Comparison of ENCODE assay signal across 28 cellular contexts in the genomic region with DNA sequence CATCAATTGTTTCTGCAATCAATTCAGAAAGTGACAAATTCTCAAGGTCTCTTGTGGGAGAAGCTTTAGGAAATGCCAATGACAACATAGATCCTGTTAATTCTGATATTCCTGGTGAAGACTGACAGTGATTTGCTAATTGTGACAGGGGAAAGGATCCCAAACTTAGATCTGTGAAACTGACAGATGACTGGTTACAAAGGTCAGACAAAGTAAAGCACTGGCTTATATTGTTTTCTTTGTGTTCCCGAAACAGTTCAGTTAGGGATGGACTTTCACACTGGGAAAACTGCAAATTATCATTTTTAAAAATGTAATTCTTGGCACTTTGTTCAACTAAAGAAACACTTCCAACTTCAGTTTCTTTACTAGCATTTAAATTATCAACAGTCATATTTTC. TPM values are rescaled to one million over a fixed set of nuclear protein-coding genes. Genes with fewer than 3 reads are reported as not detected.
DNase-seq lines count a peak whose midpoint lies in the region; ATAC-seq, FAIRE-seq and TF ChIP-seq lines count a peak whose summit lies in the region.
"Had no signal": no experiment of that assay in that cellular context is flagged by ENCODE, and none has a peak within 500 bp of the region (broad histone marks: within the 10 kb centered on the region; RNA-seq: fewer than 3 reads in every experiment).

No MANE protein-coding gene starts in this region.

- H3K4me2 ChIP-seq in endothelial cell of umbilical vein (ENCODE audit: insufficient read depth, low read length), result no peak overlapping the region
- H3K4me2 ChIP-seq: A549, BLaER1 had no signal

- no peak overlapping the region for H2AFZ ChIP-seq in endothelial cell of umbilical vein (ENCODE audit: low read depth, low read length)

- no peaks in the 10 kb centered on the region for H3K36me3 ChIP-seq in endothelial cell of umbilical vein (ENCODE audit: control insufficient read depth in 2 of 2, extremely low read depth in 1 of 2, insufficient read depth in 2 of 2, low read length in 2 of 2)
- H3K36me3 ChIP-seq in liver (ENCODE audit: control insufficient read depth in 4 of 4, insufficient read depth in 3 of 4, low read depth in 1 of 4, low read length in 3 of 4), result no peaks in the 10 kb centered on the region
- peaks cover 0 to 3% (median 0%) of the 10 kb centered on the region in 5 donors for H3K36me3 ChIP-seq in subcutaneous abdominal adipose tissue (ENCODE audit: control insufficient read depth in 5 of 5, insufficient read depth in 5 of 5, low read length in 5 of 5)
- H3K36me3 ChIP-seq in A673 (ENCODE audit: insufficient read depth, low read length, poor library complexity, severe bottlenecking), result no peaks in the 10 kb centered on the region
- H3K36me3 ChIP-seq: BE2C, BLaER1 had no signal

- no peak for TF ChIP-seq RAD21 in liver (IDR thresholded peaks at IDR 0.05)

- no peak for DNase-seq in GM12891 (ENCODE audit: insufficient read length, low spot score)
- DNase-seq in endothelial cell of umbilical vein (ENCODE audit: low read depth, low spot score), result no peak
- no peak for DNase-seq in stimulated activated naive CD8-positive, alpha-beta T cell treated with anti-CD3 and anti-CD28 coated beads, Interleukin-15, Interleukin-2, amounts not matched to agents 100 U/mL and 50 U/mL, for 24 hours
- no peak for DNase-seq in A673 (ENCODE audit: low spot score)
- DNase-seq in HEK293T (ENCODE audit: extremely low spot score), result no peak
- DNase-seq: ACHN; BE2C; C1 segment of cervical spinal cord; CD4-positive, alpha-beta memory T cell; CD4-positive, CD25-positive, alpha-beta regulatory T cell; CD8-positive, alpha-beta memory T cell; COR-L47; DMS 273 treated with DMSO at 0.1 percent for 48 hours; DMS153; DMS53; DMS79; DND-41; EL; GDM1 had no signal

- POLR2A ChIA-PET in endothelial cell of umbilical vein (lab: Charles Lee), result no interaction called here
- POLR2A ChIA-PET in A673 (lab: Charles Lee; ENCODE audit: low non-redundant PET), result no interaction called here
- POLR2A ChIA-PET in HEK293T (lab: Yijun Ruan, JAX), result no interaction called here

- 26% methylated on average over 1 of the region's 1 CpG for WGBS in liver

- H3K4me1 ChIP-seq in endothelial cell of umbilical vein (ENCODE audit: control insufficient read depth, extremely low read depth, insufficient read depth, low read length) (no peaks in the 10 kb centered on the region), liver (ENCODE audit: control insufficient read depth in 4 of 4, insufficient read depth in 4 of 4, low read length in 3 of 4) (peaks cover 4 to 40% (median 30%) of the 10 kb centered on the region in 4 donors), subcutaneous abdominal adipose tissue (ENCODE audit: control insufficient read depth in 5 of 5, insufficient read depth in 5 of 5, low read length in 5 of 5) (peaks cover 0 to 39% (median 16%) of the 10 kb centered on the region in 5 donors), A673 (ENCODE audit: insufficient read depth, low read length, poor library complexity, severe bottlenecking) (no peaks in the 10 kb centered on the region)
- H3K4me1 ChIP-seq: A549, BE2C had no signal

- TF ChIP-seq POLR2A in GM12891 (IDR thresholded peaks at IDR 0.05; ENCODE audit: low read depth, low read length), result no peak
- TF ChIP-seq POLR2A in endothelial cell of umbilical vein (IDR thresholded peaks at IDR 0.05; ENCODE audit: low read depth, low read length), result no peak

- no TSS peak for BruUV-seq in endothelial cell of umbilical vein (replicated peaks; lab: Mats Ljungman, UMichigan)
- no TSS peak for BruUV-seq in A673 (replicated peaks; lab: Mats Ljungman, UMichigan)

- peak; percentile 65 for FAIRE-seq in GM12891 (lab: Jason Lieb, UNC)
- peak; percentile 83 for FAIRE-seq in endothelial cell of umbilical vein (lab: Jason Lieb, UNC)
- FAIRE-seq: A549, GM19239 had no signal

- H3K4me3 ChIP-seq in endothelial cell of umbilical vein (replicated peaks in 1 of 3; ENCODE audit: insufficient read depth in 1 of 3, low read depth in 1 of 3, low read length in 3 of 3), result no peak overlapping the region
- H3K4me3 ChIP-seq in liver (ENCODE audit: low read depth in 1 of 3, low read length in 3 of 3), result no peak overlapping the region
- H3K4me3 ChIP-seq in subcutaneous abdominal adipose tissue (ENCODE audit: low read depth in 1 of 5, low read length in 5 of 5), result no peak overlapping the region
- no peak overlapping the region for H3K4me3 ChIP-seq in A673 (ENCODE audit: low read depth, low read length, poor library complexity, severe bottlenecking)
- H3K4me3 ChIP-seq: A549, BLaER1, GM12878 had no signal

- H3K9me3 ChIP-seq in endothelial cell of umbilical vein (replicated peaks; ENCODE audit: control insufficient read depth, insufficient read depth, low read length) (no peaks in the 10 kb centered on the region), liver (ENCODE audit: control insufficient read depth in 4 of 4, low read length in 3 of 4) (no peaks in the 10 kb centered on the region), subcutaneous abdominal adipose tissue (ENCODE audit: control insufficient read depth in 5 of 5, low read length in 5 of 5) (peaks cover 0 to 6% (median 0%) of the 10 kb centered on the region in 5 donors), A673 (ENCODE audit: low read depth, low read length, poor library complexity, severe bottlenecking) (no peaks in the 10 kb centered on the region)
- H3K9me3 ChIP-seq: A549, BE2C had no signal

- CTCF ChIA-PET in endothelial cell of umbilical vein (lab: Charles Lee) (no interaction called here), A673 (lab: Charles Lee) (no interaction called here), HEK293T (lab: Yijun Ruan, JAX) (interaction anchor here (0.6 kb wide), 1 partner anchor 222 kb away, joined by 3 read pairs; no protein-coding TSS in a partner anchor)

- peaks cover 7 to 8% of the 10 kb centered on the region in 2 experiments for H3K27me3 ChIP-seq in endothelial cell of umbilical vein (ENCODE audit: control insufficient read depth in 2 of 2, insufficient read depth in 2 of 2, low read length in 2 of 2)
- peaks cover 0 to 2% (median 0%) of the 10 kb centered on the region in 4 donors for H3K27me3 ChIP-seq in liver (ENCODE audit: control insufficient read depth in 4 of 4, insufficient read depth in 4 of 4, low read length in 3 of 4)
- H3K27me3 ChIP-seq in subcutaneous abdominal adipose tissue (ENCODE audit: control insufficient read depth in 5 of 5, insufficient read depth in 4 of 5, low read length in 5 of 5), result no peaks in the 10 kb centered on the region
- peaks cover 5% of the 10 kb centered on the region for H3K27me3 ChIP-seq in A673 (replicated peaks; ENCODE audit: insufficient read depth, low read depth, low read length, poor library complexity)
- H3K27me3 ChIP-seq: BE2C, BLaER1 had no signal

- ATAC-seq in stimulated activated naive CD8-positive, alpha-beta T cell treated with anti-CD3 and anti-CD28 coated beads, Interleukin-15, Interleukin-2, amounts not matched to agents 100 U/mL and 50 U/mL, for 24 hours, result no peak
- ATAC-seq: A549, GM12878 had no signal

- no peaks in the 10 kb centered on the region for H3K79me2 ChIP-seq in endothelial cell of umbilical vein (ENCODE audit: control insufficient read depth, insufficient read depth, low read length)

- intact Hi-C loops in endothelial cell of umbilical vein (cut with micrococcal nuclease) (no loop called here), A673 (cut with micrococcal nuclease; ENCODE audit: unreplicated experiment) (no loop called here)

- dilution Hi-C loops in endothelial cell of umbilical vein (cut with MboI; ENCODE audit: extremely low pct_ligation_motif_present, low sequenced_read_pairs), result no loop called here

- H3K27ac ChIP-seq in endothelial cell of umbilical vein (ENCODE audit: insufficient read depth, low read depth, low read length) (no peak overlapping the region), liver (ENCODE audit: low read depth in 1 of 2, low read length in 2 of 2) (no peak overlapping the region), subcutaneous abdominal adipose tissue (ENCODE audit: low read depth, low read length) (peak overlapping the region; percentile 44), A673 (ENCODE audit: low read depth, low read length, poor library complexity, severe bottlenecking) (no peak overlapping the region)
- H3K27ac ChIP-seq: 22Rv1, A549, BLaER1 had no signal

- no peaks in the 10 kb centered on the region for H4K20me1 ChIP-seq in endothelial cell of umbilical vein (replicated peaks; ENCODE audit: control insufficient read depth, extremely low read depth, insufficient read depth, low read length)
- H4K20me1 ChIP-seq: BLaER1 had no signal

- TF ChIP-seq CTCF in endothelial cell of umbilical vein (IDR thresholded peaks at IDR 0.05; ENCODE audit: extremely low read depth in 1 of 2, insufficient read depth in 1 of 2, low read depth in 1 of 2, low read length in 2 of 2) (no peak), liver (IDR thresholded peaks at IDR 0.05; ENCODE audit: low read depth, low read length, missing input control) (no peak), A673 (conservative IDR thresholded peaks at IDR 0.05; ENCODE audit: low read depth, low read length) (no peak)

- no peaks in the 10 kb centered on the region for H3K9me1 ChIP-seq in endothelial cell of umbilical vein (replicated peaks; ENCODE audit: control insufficient read depth, extremely low read depth, insufficient read depth, low read length)

- H3K9ac ChIP-seq in endothelial cell of umbilical vein (replicated peaks; ENCODE audit: extremely low read depth, insufficient read depth, low read length), result no peak overlapping the region
- H3K9ac ChIP-seq in liver (ENCODE audit: low read depth in 1 of 2, low read length in 2 of 2), result no peak overlapping the region
- no peak overlapping the region for H3K9ac ChIP-seq in subcutaneous abdominal adipose tissue (ENCODE audit: low read length in 5 of 5)
- H3K9ac ChIP-seq: BLaER1 had no signal

TF ChIP-seq in GM12891, 5 proteins besides CTCF, POLR2A, EP300 and RAD21 (continues in another document):
- no peak for TF ChIP-seq POLR2AphosphoS5 (IDR thresholded peaks at IDR 0.05; ENCODE audit: low read depth, low read length)

TF ChIP-seq in liver, 16 proteins besides CTCF, POLR2A, EP300 and RAD21 (continues in another document):
- TF ChIP-seq TAF1 (conservative IDR thresholded peaks at IDR 0.05) (no peak), SP1 (IDR thresholded peaks at IDR 0.05) (peak; percentile 29)

TF ChIP-seq in HEK293T, 16 proteins besides CTCF, POLR2A, EP300 and RAD21:
- no peak for TF ChIP-seq SUZ12 (IDR thresholded peaks at IDR 0.05)
- no peak for TF ChIP-seq TARDBP (IDR thresholded peaks at IDR 0.05)

RNA-seq across cellular contexts. Expression of a gene that starts 30.1 kb away (rescaled TPM):
- 0.09 TPM for polyA plus RNA-seq in GM12891 (2012; ENCODE audit: low read depth, missing spikeins)
- total RNA-seq in endothelial cell of umbilical vein (0.11 and 0.12 TPM in 2 replicates), liver (under 1 TPM; 0.08 to 0.09 TPM), A673 (2021) (2.5 and 3.4 TPM in 2 replicates)
- polyA plus RNA-seq in endothelial cell of umbilical vein (0.10 and 0.11 TPM in 2 replicates), liver (under 1 TPM in 1 of 2 donors, not detected in 1; 0.07 TPM)
- polyA plus RNA-seq in endothelial cell of umbilical vein (2011; cell fraction: cytosol; rRNA removed), result 0.04 and 0.06 TPM in 2 replicates
- 0.09 and 0.11 TPM in 2 replicates for polyA plus RNA-seq in endothelial cell of umbilical vein (2011; cell fraction: nucleus; rRNA removed)
- polyA plus RNA-seq in endothelial cell of umbilical vein (2012), result 0.08 and 0.15 TPM in 2 replicates
- polyA minus RNA-seq in endothelial cell of umbilical vein, result 1.1 and 2.4 TPM in 2 replicates
- polyA minus RNA-seq in endothelial cell of umbilical vein (2011; cell fraction: cytosol; rRNA and poly(A)+ RNA removed), result 2.5 TPM
- polyA minus RNA-seq in endothelial cell of umbilical vein (2011; cell fraction: nucleus; rRNA and poly(A)+ RNA removed), result 0.05 TPM in 1 of 2 replicates, not detected in the other
- total RNA-seq: CD4-positive, alpha-beta memory T cell had no signal
- polyA plus RNA-seq: AG04450; CD14-positive monocyte; CD4-positive, alpha-beta memory T cell; CD8-positive, alpha-beta memory T cell had no signal
